Comparison of ENCODE assay signal across 9 cellular contexts in the genomic region with DNA sequence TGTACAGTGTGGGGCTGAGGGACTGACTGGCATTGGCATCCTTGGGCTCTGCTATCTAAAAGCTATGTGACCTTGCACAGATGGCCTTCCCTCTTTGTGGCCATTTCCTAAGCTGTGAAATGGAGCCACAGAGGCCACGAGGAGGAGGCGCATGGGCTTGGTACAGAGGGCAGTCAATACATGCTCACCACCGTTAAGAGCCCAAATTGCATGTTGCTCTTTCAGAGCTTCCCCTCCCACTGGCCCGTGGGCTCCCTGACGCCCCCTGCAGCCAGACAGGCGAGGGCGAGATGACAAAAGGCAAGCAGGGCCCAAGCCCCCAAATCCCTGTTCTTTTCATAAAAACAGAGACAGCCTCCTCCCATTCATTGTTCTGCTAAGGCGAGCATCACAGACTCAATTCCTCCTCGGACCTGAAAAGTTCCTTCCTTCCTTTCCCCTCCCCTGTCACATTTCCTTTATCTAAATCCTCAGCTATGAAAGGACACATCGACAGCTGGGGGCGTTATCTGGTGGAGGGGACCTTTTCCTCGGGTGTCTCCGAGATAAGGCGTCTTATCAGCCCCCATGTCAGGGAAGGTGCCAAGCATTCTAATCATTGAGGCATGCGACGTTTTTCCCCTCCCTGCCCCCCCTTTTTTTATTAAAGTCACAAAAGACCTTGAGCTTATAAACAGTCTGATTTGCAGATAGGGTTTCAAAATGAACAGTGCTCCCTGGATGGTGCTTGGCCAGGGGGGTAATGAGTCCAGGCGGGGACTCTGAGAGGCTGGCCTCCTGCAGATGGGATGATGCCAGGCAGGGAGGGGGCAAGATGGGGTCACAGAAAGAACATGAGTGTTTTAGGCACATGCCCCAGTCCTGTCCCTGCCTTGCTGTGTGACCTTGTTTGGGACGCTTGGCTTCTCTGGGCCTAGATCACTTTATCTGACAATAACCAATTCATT. TPM values are rescaled to one million over a fixed set of nuclear protein-coding genes. Genes with fewer than 3 reads are reported as not detected.
DNase-seq lines count a peak whose midpoint lies in the region; ATAC-seq and TF ChIP-seq lines count a peak whose summit lies in the region.
"Had no signal": no experiment of that assay in that cellular context is flagged by ENCODE, and none has a peak within 500 bp of the region (broad histone marks: within the 10 kb centered on the region; RNA-seq: fewer than 3 reads in every experiment).

No MANE protein-coding gene starts in this region.

- H3K4me3 ChIP-seq in right atrium auricular region (no peak overlapping the region), upper lobe of left lung (no peak overlapping the region)
- H3K4me3 ChIP-seq: esophagus squamous epithelium had no signal

- H3K36me3 ChIP-seq in right atrium auricular region (no peaks in the 10 kb centered on the region), upper lobe of left lung (no peaks in the 10 kb centered on the region)
- H3K36me3 ChIP-seq: esophagus squamous epithelium had no signal

- H3K4me1 ChIP-seq in right atrium auricular region: peaks cover 0 to 46% of the 10 kb centered on the region in 2 donors
- peaks cover 0 to 24% (median 6%) of the 10 kb centered on the region in 4 donors for H3K4me1 ChIP-seq in upper lobe of left lung
- H3K4me1 ChIP-seq: esophagus squamous epithelium had no signal

- DNase-seq in Right ventricle myocardium inferior (ENCODE audit: missing footprints) (peak; percentile 37), right atrium auricular region (ENCODE audit: low spot score) (no peak), SK-MEL-5 (ENCODE audit: low read depth, low spot score) (peak; percentile 50), left ventricle myocardium superior (peak; percentile 21), upper lobe of left lung (peak in 1 of 2 donors; percentile 11), SIG-M5 (lab: John Stamatoyannopoulos, UW) (no peak)
- DNase-seq in stimulated activated CD4-positive, alpha-beta T cell treated with anti-CD3 and anti-CD28 coated beads, Interleukin-12 subunit alpha, Interleukin-12 subunit beta, amount 100 ng/mL, for 4 hours: no peak
- DNase-seq: esophagus squamous epithelium had no signal

- H3K27ac ChIP-seq in right atrium auricular region: peak overlapping the region in 1 of 2 donors; percentile 10
- H3K27ac ChIP-seq in upper lobe of left lung: peak overlapping the region in 3 of 4 donors; percentile 48 to 86 (median 72)
- H3K27ac ChIP-seq: esophagus squamous epithelium had no signal

- ATAC-seq in Right ventricle myocardium inferior: no peak
- ATAC-seq in left ventricle myocardium superior: no peak
- no peak for ATAC-seq in upper lobe of left lung (ENCODE audit: low FRiP score in 2 of 2)
- no peak for ATAC-seq in GM19397 (IDR thresholded peaks at IDR 0.05; ENCODE audit: unreplicated experiment)

- TF ChIP-seq CTCF in right atrium auricular region (IDR thresholded peaks at IDR 0.05): peak in 1 of 2 donors; percentile 34
- peak in 1 of 6 experiments; percentile 5 for TF ChIP-seq CTCF in upper lobe of left lung (IDR thresholded peaks at IDR 0.05)

- TF ChIP-seq EP300 in upper lobe of left lung (IDR thresholded peaks at IDR 0.05): no peak

- WGBS in upper lobe of left lung, 2 donors: 33 to 34% methylated on average over 18 of the region's 18 CpGs

- in situ Hi-C loops in SK-MEL-5 (cut with HindIII; ENCODE audit: low pct_unique_long_range_greater_than_20kb, low sequenced_read_pairs): no loop called here

- no peaks in the 10 kb centered on the region for H3K9me3 ChIP-seq in right atrium auricular region
- H3K9me3 ChIP-seq in upper lobe of left lung: no peaks in the 10 kb centered on the region
- H3K9me3 ChIP-seq: esophagus squamous epithelium had no signal

- intact Hi-C loops in Right ventricle myocardium inferior (cut with DNase I) (no loop called here), left ventricle myocardium superior (cut with micrococcal nuclease) (no loop called here)

- H3K27me3 ChIP-seq in right atrium auricular region (no peaks in the 10 kb centered on the region), upper lobe of left lung (peaks cover 0 to 6% (median 0%) of the 10 kb centered on the region in 4 donors)

- TF ChIP-seq POLR2A in upper lobe of left lung (IDR thresholded peaks at IDR 0.05): no peak

RNA-seq across cellular contexts. Expression of gene FAM222A, which starts 26.4 kb away (rescaled TPM):
- 27.4 TPM for total RNA-seq in Right ventricle myocardium inferior
- 10 to 100 TPM; 23.6 to 32.4 TPM for total RNA-seq in right atrium auricular region
- 8.5 and 8.9 TPM in 2 replicates for total RNA-seq in SK-MEL-5 (2014; rRNA removed; shearing (Covaris generic))
- polyA plus RNA-seq in SK-MEL-5 (2015; cell fraction: cytosol; rRNA removed): 19.0 and 19.5 TPM in 2 replicates
- 2.8 and 5.5 TPM in 2 replicates for polyA plus RNA-seq in SK-MEL-5 (2015; cell fraction: nucleus; rRNA removed)
- total RNA-seq in left ventricle myocardium superior: 25.7 TPM
- total RNA-seq in upper lobe of left lung: 1 to 10 TPM; 1.0 to 7.3 (median 3.7) TPM

Comparison
In these comparisons a context has a peak if more than half of its experiments do, and no peak if none do; other contexts are left out.
1. DNase-seq: peak in Right ventricle myocardium inferior (single experiment), SK-MEL-5 (single experiment) and left ventricle myocardium superior (single experiment); none in right atrium auricular region (single experiment), SIG-M5 (single experiment) and stimulated activated CD4-positive, alpha-beta T cell treated with anti-CD3 and anti-CD28 coated beads, Interleukin-12 subunit alpha, Interleukin-12 subunit beta, amount 100 ng/mL, for 4 hours (single experiment).